ENCODE assay signal across 10 cellular contexts in genomic region chr20:20410678-20411077, GRCh38. TPM values are rescaled to one million over a fixed set of nuclear protein-coding genes. Genes with fewer than 3 reads are reported as not detected.
DNase-seq lines count a peak whose midpoint lies in the region; ATAC-seq and TF ChIP-seq lines count a peak whose summit lies in the region.
"Had no signal": no experiment of that assay in that cellular context is flagged by ENCODE, and none has a peak within 500 bp of the region (broad histone marks: within the 10 kb centered on the region; RNA-seq: fewer than 3 reads in every experiment).

No MANE protein-coding gene starts in this region.

- no peak overlapping the region for H3K4me3 Mint-ChIP-seq in effector memory CD8-positive, alpha-beta T cell
- H3K4me3 Mint-ChIP-seq in CD8-positive, alpha-beta T cell: no peak overlapping the region

- POLR2A ChIA-PET in CD8-positive, alpha-beta T cell (lab: Charles Lee): no interaction called here

- H3K14ac ChIP-seq in neuronal stem cell (ENCODE audit: low read length): no peak overlapping the region

- TF ChIP-seq CTCF in GM10266 (IDR thresholded peaks at IDR 0.05; ENCODE audit: control insufficient read depth, insufficient read depth, low read depth, missing control alignments): no peak
- TF ChIP-seq CTCF in CD8-positive, alpha-beta T cell (IDR thresholded peaks at IDR 0.05): no peak

- no peak overlapping the region for H4K91ac ChIP-seq in neuronal stem cell (ENCODE audit: low read depth, low read length, poor library complexity)

- no peak overlapping the region for H3K4me2 ChIP-seq in neuronal stem cell (ENCODE audit: insufficient read depth, low read length, poor library complexity, severe bottlenecking)

- H2AK5ac ChIP-seq in neuronal stem cell (ENCODE audit: low read depth, low read length): no peak overlapping the region

- H3K79me1 ChIP-seq in neuronal stem cell (ENCODE audit: low read depth, low read length): no peaks in the 10 kb centered on the region

- intact Hi-C loops in CD8-positive, alpha-beta T cell (cut with DNase I, micrococcal nuclease): no loop called here

- H2BK5ac ChIP-seq in neuronal stem cell (ENCODE audit: low read length): no peak overlapping the region

- H3K27ac ChIP-seq in neuronal stem cell (replicated peaks; ENCODE audit: low read length): no peak overlapping the region
- H3K27ac ChIP-seq in CD8-positive, alpha-beta T cell (ENCODE audit: low read depth, low read length): no peak overlapping the region
- H3K27ac ChIP-seq: parathyroid adenoma had no signal

- H3K4me1 ChIP-seq in neuronal stem cell (ENCODE audit: control insufficient read depth in 2 of 2, insufficient read depth in 1 of 2, low read depth in 1 of 2, low read length in 2 of 2): peaks cover 18 to 59% of the 10 kb centered on the region in 2 donors
- H3K4me1 ChIP-seq in CD8-positive, alpha-beta T cell (ENCODE audit: insufficient read depth, low read length): no peaks in the 10 kb centered on the region
- H3K4me1 ChIP-seq: parathyroid adenoma had no signal

- no peak overlapping the region for H3K18ac ChIP-seq in neuronal stem cell (ENCODE audit: low read length)

- DNase-seq in NCI-H1092 treated with DMSO at 0.1 percent for 48 hours (lab: John Stamatoyannopoulos, UW) (peak; percentile 96), NCI-H510A treated with DMSO at 0.1 percent for 48 hours (lab: John Stamatoyannopoulos, UW) (peak; percentile 92), ecto neural progenitor cell (ENCODE audit: low spot score) (peak; percentile 70), neuronal stem cell (ENCODE audit: low spot score) (peak; percentile 54), GM10266 (ENCODE audit: extremely low spot score) (no peak)
- no peak for DNase-seq in effector memory CD8-positive, alpha-beta T cell
- no peak for DNase-seq in CD8-positive, alpha-beta T cell

- CTCF ChIA-PET in CD8-positive, alpha-beta T cell (lab: Charles Lee): interaction anchor here (0.6 kb wide), 1 partner anchor 13 kb away, joined by 3 read pairs; no protein-coding TSS in a partner anchor

- no peaks in the 10 kb centered on the region for H3K27me3 Mint-ChIP-seq in effector memory CD8-positive, alpha-beta T cell
- H3K27me3 Mint-ChIP-seq in CD8-positive, alpha-beta T cell (ENCODE audit: low read depth): no peaks in the 10 kb centered on the region

- no peak overlapping the region for H3K23ac ChIP-seq in neuronal stem cell (ENCODE audit: low read depth, low read length, poor library complexity)

- H3K36me3 Mint-ChIP-seq in effector memory CD8-positive, alpha-beta T cell (ENCODE audit: insufficient read depth): peaks cover 3% of the 10 kb centered on the region
- peaks cover 43% of the 10 kb centered on the region for H3K36me3 Mint-ChIP-seq in CD8-positive, alpha-beta T cell

- no peak overlapping the region for H3K9ac ChIP-seq in neuronal stem cell (ENCODE audit: low read depth, low read length, poor library complexity)
- H3K9ac ChIP-seq: parathyroid adenoma had no signal

- no peak overlapping the region for H3K4me3 ChIP-seq in neuronal stem cell (ENCODE audit: low read length in 2 of 2)
- H3K4me3 ChIP-seq in CD8-positive, alpha-beta T cell (ENCODE audit: low read depth, low read length): no peak overlapping the region

- peaks cover 0 to 26% (median 0%) of the 10 kb centered on the region in 3 experiments for H3K27me3 ChIP-seq in neuronal stem cell (ENCODE audit: control insufficient read depth in 3 of 3, insufficient read depth in 3 of 3, low read depth in 1 of 3, low read length in 3 of 3)
- H3K27me3 ChIP-seq in CD8-positive, alpha-beta T cell (ENCODE audit: insufficient read depth, low read length): no peaks in the 10 kb centered on the region

- H2BK12ac ChIP-seq in neuronal stem cell (ENCODE audit: low read length): no peak overlapping the region

- no peak overlapping the region for H2AFZ ChIP-seq in neuronal stem cell (ENCODE audit: low read length)
- H2AFZ ChIP-seq: parathyroid adenoma had no signal

- no peak overlapping the region for H2BK15ac ChIP-seq in neuronal stem cell (ENCODE audit: low read length)

- no peak overlapping the region for H4K8ac ChIP-seq in neuronal stem cell (ENCODE audit: low read depth, low read length)

- no peak for ATAC-seq in effector memory CD8-positive, alpha-beta T cell (replicated peaks)
- ATAC-seq in HG03175 (IDR thresholded peaks at IDR 0.05; ENCODE audit: unreplicated experiment): no peak
- ATAC-seq in CD8-positive, alpha-beta T cell: no peak
- ATAC-seq: esophagus mucosa had no signal

- H2BK120ac ChIP-seq in neuronal stem cell (ENCODE audit: low read depth, low read length): no peak overlapping the region

- no CpG with 5 or more reads among the region's 6 CpGs for WGBS in neuronal stem cell (ENCODE audit: extremely low coverage in 2 of 2, insufficient read length in 2 of 2, insufficient replicate concordance in 1 of 2), 2 donors

- H3K4me1 Mint-ChIP-seq in effector memory CD8-positive, alpha-beta T cell (ENCODE audit: low read depth in 2 of 2): no peaks in the 10 kb centered on the region
- H3K4me1 Mint-ChIP-seq in CD8-positive, alpha-beta T cell (ENCODE audit: low read depth): no peaks in the 10 kb centered on the region

- H3K4ac ChIP-seq in neuronal stem cell (ENCODE audit: low read length): no peak overlapping the region

- no peaks in the 10 kb centered on the region for H3K9me3 Mint-ChIP-seq in effector memory CD8-positive, alpha-beta T cell
- no peaks in the 10 kb centered on the region for H3K9me3 Mint-ChIP-seq in CD8-positive, alpha-beta T cell

- H3K36me3 ChIP-seq in neuronal stem cell (replicated peaks in 1 of 2; ENCODE audit: control insufficient read depth in 2 of 2, insufficient read depth in 2 of 2, low read length in 2 of 2): no peaks in the 10 kb centered on the region
- H3K36me3 ChIP-seq in CD8-positive, alpha-beta T cell (ENCODE audit: insufficient read depth, low read length): no peaks in the 10 kb centered on the region

- H3K9me3 ChIP-seq in neuronal stem cell (replicated peaks in 1 of 2; ENCODE audit: control insufficient read depth in 2 of 2, insufficient read depth in 1 of 2, low read depth in 1 of 2, low read length in 2 of 2): no peaks in the 10 kb centered on the region
- no peaks in the 10 kb centered on the region for H3K9me3 ChIP-seq in CD8-positive, alpha-beta T cell (ENCODE audit: low read length)

- H3K27ac Mint-ChIP-seq in effector memory CD8-positive, alpha-beta T cell: no peak overlapping the region
- H3K27ac Mint-ChIP-seq in CD8-positive, alpha-beta T cell: no peak overlapping the region

RNA-seq across cellular contexts. Expression of gene INSM1, which starts 42.8 kb away (rescaled TPM):
- polyA plus RNA-seq in neuronal stem cell (2013, experiment 1 of 2): 0.74 TPM
- polyA plus RNA-seq in neuronal stem cell (2013, experiment 2 of 2): 0.71 TPM
- total RNA-seq in CD8-positive, alpha-beta T cell: not detected
- total RNA-seq: esophagus mucosa had no signal

Comparison
In these comparisons a context has a peak if more than half of its experiments do, and no peak if none do; other contexts are left out.
1. DNase-seq: peak in NCI-H1092 treated with DMSO at 0.1 percent for 48 hours (single experiment), NCI-H510A treated with DMSO at 0.1 percent for 48 hours (single experiment), ecto neural progenitor cell (single experiment) and neuronal stem cell (single experiment); none in effector memory CD8-positive, alpha-beta T cell (0 of 3), GM10266 (single experiment) and CD8-positive, alpha-beta T cell (0 of 7).